1 cellular context compared by ENCODE assay signal in the genomic region with DNA sequence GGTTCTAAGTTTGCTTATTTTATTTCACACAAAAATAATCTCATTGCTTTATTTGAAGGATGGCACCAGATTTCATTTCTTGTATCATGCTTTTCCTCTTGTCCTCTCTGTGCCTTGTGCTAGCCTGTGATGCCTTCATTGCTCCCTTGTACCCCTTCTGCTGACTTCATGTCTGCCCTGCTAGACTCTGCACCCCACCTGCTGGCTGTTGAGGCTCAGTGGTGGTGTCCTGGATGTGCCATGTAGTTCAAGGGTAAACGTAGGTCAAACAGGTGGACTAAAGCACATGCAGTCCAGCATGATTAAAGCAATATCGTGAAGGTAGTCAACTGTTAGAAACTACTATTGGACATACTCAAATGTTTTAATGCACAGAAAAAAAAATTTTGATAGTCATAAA.
TF ChIP-seq lines count a peak whose summit lies in the region.

No MANE protein-coding gene starts in this region.

TF ChIP-seq in GM23338, 12 proteins besides CTCF, POLR2A, EP300 and RAD21:
- TF ChIP-seq ZNF331 (CRISPR knock-in tag; IDR thresholded peaks at IDR 0.05; ENCODE audit: low read depth) (no peak), NANOG (IDR thresholded peaks at IDR 0.05; ENCODE audit: borderline replicate concordance) (no peak), ZNF114 (CRISPR knock-in tag; IDR thresholded peaks at IDR 0.05) (no peak), CREB1 (CRISPR knock-in tag; IDR thresholded peaks at IDR 0.05; ENCODE audit: low read depth) (no peak), JUNB (IDR thresholded peaks at IDR 0.05; ENCODE audit: unreplicated experiment) (no peak), EZH2phosphoT487 (IDR thresholded peaks at IDR 0.05; ENCODE audit: unreplicated experiment) (no peak), EZH2 (IDR thresholded peaks at IDR 0.05; ENCODE audit: low read depth, unreplicated experiment) (no peak), POLR2AphosphoS5 (IDR thresholded peaks at IDR 0.05; ENCODE audit: low read depth) (no peak), STAT1 (IDR thresholded peaks at IDR 0.05; ENCODE audit: unreplicated experiment) (no peak)
- TF ChIP-seq, protein P1, sequence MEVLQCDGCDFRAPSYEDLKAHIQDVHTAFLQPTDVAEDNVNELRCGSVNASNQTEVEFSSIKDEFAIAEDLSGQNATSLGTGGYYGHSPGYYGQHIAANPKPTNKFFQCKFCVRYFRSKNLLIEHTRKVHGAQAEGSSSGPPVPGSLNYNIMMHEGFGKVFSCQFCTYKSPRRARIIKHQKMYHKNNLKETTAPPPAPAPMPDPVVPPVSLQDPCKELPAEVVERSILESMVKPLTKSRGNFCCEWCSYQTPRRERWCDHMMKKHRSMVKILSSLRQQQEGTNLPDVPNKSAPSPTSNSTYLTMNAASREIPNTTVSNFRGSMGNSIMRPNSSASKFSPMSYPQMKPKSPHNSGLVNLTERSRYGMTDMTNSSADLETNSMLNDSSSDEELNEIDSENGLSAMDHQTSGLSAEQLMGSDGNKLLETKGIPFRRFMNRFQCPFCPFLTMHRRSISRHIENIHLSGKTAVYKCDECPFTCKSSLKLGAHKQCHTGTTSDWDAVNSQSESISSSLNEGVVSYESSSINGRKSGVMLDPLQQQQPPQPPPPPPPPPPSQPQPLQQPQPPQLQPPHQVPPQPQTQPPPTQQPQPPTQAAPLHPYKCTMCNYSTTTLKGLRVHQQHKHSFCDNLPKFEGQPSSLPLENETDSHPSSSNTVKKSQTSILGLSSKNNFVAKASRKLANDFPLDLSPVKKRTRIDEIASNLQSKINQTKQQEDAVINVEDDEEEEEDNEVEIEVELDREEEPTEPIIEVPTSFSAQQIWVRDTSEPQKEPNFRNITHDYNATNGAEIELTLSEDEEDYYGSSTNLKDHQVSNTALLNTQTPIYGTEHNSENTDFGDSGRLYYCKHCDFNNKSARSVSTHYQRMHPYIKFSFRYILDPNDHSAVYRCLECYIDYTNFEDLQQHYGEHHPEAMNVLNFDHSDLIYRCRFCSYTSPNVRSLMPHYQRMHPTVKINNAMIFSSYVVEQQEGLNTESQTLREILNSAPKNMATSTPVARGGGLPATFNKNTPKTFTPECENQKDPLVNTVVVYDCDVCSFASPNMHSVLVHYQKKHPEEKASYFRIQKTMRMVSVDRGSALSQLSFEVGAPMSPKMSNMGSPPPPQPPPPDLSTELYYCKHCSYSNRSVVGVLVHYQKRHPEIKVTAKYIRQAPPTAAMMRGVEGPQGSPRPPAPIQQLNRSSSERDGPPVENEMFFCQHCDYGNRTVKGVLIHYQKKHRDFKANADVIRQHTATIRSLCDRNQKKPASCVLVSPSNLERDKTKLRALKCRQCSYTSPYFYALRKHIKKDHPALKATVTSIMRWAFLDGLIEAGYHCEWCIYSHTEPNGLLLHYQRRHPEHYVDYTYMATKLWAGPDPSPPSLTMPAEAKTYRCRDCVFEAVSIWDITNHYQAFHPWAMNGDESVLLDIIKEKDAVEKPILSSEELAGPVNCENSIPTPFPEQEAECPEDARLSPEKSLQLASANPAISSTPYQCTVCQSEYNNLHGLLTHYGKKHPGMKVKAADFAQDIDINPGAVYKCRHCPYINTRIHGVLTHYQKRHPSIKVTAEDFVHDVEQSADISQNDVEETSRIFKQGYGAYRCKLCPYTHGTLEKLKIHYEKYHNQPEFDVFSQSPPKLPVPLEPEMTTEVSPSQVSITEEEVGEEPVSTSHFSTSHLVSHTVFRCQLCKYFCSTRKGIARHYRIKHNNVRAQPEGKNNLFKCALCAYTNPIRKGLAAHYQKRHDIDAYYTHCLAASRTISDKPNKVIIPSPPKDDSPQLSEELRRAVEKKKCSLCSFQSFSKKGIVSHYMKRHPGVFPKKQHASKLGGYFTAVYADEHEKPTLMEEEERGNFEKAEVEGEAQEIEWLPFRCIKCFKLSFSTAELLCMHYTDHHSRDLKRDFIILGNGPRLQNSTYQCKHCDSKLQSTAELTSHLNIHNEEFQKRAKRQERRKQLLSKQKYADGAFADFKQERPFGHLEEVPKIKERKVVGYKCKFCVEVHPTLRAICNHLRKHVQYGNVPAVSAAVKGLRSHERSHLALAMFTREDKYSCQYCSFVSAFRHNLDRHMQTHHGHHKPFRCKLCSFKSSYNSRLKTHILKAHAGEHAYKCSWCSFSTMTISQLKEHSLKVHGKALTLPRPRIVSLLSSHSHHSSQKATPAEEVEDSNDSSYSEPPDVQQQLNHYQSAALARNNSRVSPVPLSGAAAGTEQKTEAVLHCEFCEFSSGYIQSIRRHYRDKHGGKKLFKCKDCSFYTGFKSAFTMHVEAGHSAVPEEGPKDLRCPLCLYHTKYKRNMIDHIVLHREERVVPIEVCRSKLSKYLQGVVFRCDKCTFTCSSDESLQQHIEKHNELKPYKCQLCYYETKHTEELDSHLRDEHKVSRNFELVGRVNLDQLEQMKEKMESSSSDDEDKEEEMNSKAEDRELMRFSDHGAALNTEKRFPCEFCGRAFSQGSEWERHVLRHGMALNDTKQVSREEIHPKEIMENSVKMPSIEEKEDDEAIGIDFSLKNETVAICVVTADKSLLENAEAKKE (CRISPR knock-in tag; IDR thresholded peaks at IDR 0.05) = no peak
- TF ChIP-seq, protein P2, sequence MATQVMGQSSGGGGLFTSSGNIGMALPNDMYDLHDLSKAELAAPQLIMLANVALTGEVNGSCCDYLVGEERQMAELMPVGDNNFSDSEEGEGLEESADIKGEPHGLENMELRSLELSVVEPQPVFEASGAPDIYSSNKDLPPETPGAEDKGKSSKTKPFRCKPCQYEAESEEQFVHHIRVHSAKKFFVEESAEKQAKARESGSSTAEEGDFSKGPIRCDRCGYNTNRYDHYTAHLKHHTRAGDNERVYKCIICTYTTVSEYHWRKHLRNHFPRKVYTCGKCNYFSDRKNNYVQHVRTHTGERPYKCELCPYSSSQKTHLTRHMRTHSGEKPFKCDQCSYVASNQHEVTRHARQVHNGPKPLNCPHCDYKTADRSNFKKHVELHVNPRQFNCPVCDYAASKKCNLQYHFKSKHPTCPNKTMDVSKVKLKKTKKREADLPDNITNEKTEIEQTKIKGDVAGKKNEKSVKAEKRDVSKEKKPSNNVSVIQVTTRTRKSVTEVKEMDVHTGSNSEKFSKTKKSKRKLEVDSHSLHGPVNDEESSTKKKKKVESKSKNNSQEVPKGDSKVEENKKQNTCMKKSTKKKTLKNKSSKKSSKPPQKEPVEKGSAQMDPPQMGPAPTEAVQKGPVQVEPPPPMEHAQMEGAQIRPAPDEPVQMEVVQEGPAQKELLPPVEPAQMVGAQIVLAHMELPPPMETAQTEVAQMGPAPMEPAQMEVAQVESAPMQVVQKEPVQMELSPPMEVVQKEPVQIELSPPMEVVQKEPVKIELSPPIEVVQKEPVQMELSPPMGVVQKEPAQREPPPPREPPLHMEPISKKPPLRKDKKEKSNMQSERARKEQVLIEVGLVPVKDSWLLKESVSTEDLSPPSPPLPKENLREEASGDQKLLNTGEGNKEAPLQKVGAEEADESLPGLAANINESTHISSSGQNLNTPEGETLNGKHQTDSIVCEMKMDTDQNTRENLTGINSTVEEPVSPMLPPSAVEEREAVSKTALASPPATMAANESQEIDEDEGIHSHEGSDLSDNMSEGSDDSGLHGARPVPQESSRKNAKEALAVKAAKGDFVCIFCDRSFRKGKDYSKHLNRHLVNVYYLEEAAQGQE (IDR thresholded peaks at IDR 0.05; ENCODE audit: unreplicated experiment) = no peak
- TF ChIP-seq, protein P3, sequence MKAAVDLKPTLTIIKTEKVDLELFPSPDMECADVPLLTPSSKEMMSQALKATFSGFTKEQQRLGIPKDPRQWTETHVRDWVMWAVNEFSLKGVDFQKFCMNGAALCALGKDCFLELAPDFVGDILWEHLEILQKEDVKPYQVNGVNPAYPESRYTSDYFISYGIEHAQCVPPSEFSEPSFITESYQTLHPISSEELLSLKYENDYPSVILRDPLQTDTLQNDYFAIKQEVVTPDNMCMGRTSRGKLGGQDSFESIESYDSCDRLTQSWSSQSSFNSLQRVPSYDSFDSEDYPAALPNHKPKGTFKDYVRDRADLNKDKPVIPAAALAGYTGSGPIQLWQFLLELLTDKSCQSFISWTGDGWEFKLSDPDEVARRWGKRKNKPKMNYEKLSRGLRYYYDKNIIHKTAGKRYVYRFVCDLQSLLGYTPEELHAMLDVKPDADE (IDR thresholded peaks at IDR 0.05) = no peak
